In the genomic region with DNA sequence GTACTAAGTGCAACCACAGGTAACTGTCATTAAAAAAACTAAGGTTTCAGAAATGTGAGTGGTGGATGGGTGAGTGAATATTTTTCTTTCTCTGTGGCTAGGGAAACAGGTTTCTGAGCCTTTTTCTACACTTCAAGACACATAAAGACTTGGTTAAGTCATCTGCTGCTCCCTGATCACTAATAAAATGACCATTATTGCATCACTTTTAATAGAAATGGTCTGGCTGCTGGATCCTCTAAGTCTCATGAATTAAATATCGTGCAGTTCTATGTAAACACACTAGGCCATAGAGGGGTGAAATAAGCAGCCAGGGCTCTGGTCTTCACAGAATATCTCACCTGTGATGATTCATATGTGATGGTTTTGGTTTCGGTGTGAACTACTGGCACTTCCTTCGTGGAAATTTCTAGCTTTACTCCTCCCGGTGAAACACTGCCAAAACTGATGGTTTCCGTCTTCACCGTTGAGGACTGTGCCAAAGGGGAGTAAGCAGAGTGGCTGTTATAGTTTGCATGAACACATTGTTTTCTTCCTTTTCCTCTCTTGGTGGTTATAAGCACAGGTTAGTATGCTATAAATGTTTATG, we compare ENCODE assay signal across 16 cellular contexts.
"Had no signal": no experiment of that assay in that cellular context is flagged by ENCODE, and none has a peak within 500 bp of the region (broad histone marks: within the 10 kb centered on the region; RNA-seq: fewer than 3 reads in every experiment).

No MANE protein-coding gene starts in this region.

- H3K27ac ChIP-seq: cardiac muscle cell, ovary, tibial artery, uterus had no signal

- H3K9me3 Mint-ChIP-seq: activated naive CD4-positive, alpha-beta T cell treated with anti-CD3 and anti-CD28 coated beads, Interleukin-2, amount 50 U/mL, for 24 hours; activated T-helper 2 cell treated with anti-CD3 and anti-CD28 coated beads, Interferon-gamma antibody, Interleukin-2, Interleukin-4, amounts not matched to agents 10 μg/mL and 5 μg/mL and 100 μg/mL, durations not matched to agents 14 hours and 24 hours and 36 hours; mesothelial cell of epicardium; T-cell had no signal

- H3K4me1 ChIP-seq: tibial artery, uterus had no signal

- DNase-seq: activated CD4-positive, CD25-positive, alpha-beta regulatory T cell treated with anti-CD3 and anti-CD28 coated beads, Interleukin-2, amount 50 U/mL, for 72 hours; activated T-cell treated with anti-CD3 and anti-CD28 coated beads for 4 hours; left colon; ovary; stimulated activated CD4-positive, alpha-beta T cell treated with anti-CD3 and anti-CD28 coated beads, Interleukin-12 subunit alpha, Interleukin-12 subunit beta, amount 100 ng/mL, for 4 hours; stimulated activated CD4-positive, alpha-beta T cell treated with anti-CD3 and anti-CD28 coated beads, Interleukin-2, amount 100 ng/mL, for 24 hours; T-cell; T1000; tibial artery; uterus had no signal

- H3K36me3 Mint-ChIP-seq: activated naive CD4-positive, alpha-beta T cell treated with anti-CD3 and anti-CD28 coated beads, Interleukin-2, amount 50 U/mL, for 24 hours; T-cell had no signal

- H3K9me3 ChIP-seq: ovary, tibial artery, uterus had no signal

- ATAC-seq: left colon had no signal

- H3K36me3 ChIP-seq: ovary, uterus had no signal

- H3K4me3 ChIP-seq: cardiac muscle cell, lung, ovary, tibial artery, uterus had no signal

- H3K27me3 ChIP-seq: cardiac muscle cell, ovary, tibial artery, uterus had no signal

- H3K4me1 Mint-ChIP-seq: activated naive CD4-positive, alpha-beta T cell treated with anti-CD3 and anti-CD28 coated beads, Interleukin-2, amount 50 U/mL, for 24 hours; neural crest cell had no signal

- H3K4me3 Mint-ChIP-seq: activated naive CD4-positive, alpha-beta T cell treated with anti-CD3 and anti-CD28 coated beads, Interleukin-2, amount 50 U/mL, for 24 hours; mesothelial cell of epicardium; neural crest cell; T-cell had no signal

- H3K27ac Mint-ChIP-seq: activated naive CD4-positive, alpha-beta T cell treated with anti-CD3 and anti-CD28 coated beads, Interleukin-2, amount 50 U/mL, for 24 hours; activated T-helper 2 cell treated with anti-CD3 and anti-CD28 coated beads, Interferon-gamma antibody, Interleukin-2, Interleukin-4, amounts not matched to agents 10 μg/mL and 5 μg/mL and 100 μg/mL, durations not matched to agents 14 hours and 24 hours and 36 hours; mesothelial cell of epicardium had no signal
